Comparison of ENCODE assay signal across 17 cellular contexts in genomic region chr11:78838417-78838816, GRCh38.
DNase-seq lines count a peak whose midpoint lies in the region; ATAC-seq and TF ChIP-seq lines count a peak whose summit lies in the region.
"Had no signal": no experiment of that assay in that cellular context is flagged by ENCODE, and none has a peak within 500 bp of the region (broad histone marks: within the 10 kb centered on the region; RNA-seq: fewer than 3 reads in every experiment).

No MANE protein-coding gene starts in this region.

- H3K9me3 ChIP-seq in RWPE2 (ENCODE audit: severe bottlenecking) = no peaks in the 10 kb centered on the region
- H3K9me3 ChIP-seq: BLaER1, gastroesophageal sphincter, right atrium auricular region had no signal

- H3K4me1 ChIP-seq in KMS-11 (ENCODE audit: low read depth, poor library complexity, severe bottlenecking) (no peaks in the 10 kb centered on the region), RWPE2 (ENCODE audit: insufficient read depth, poor library complexity, severe bottlenecking) (no peaks in the 10 kb centered on the region)
- H3K4me1 ChIP-seq: right atrium auricular region had no signal

- no peaks in the 10 kb centered on the region for H4K20me1 ChIP-seq in KMS-11 (ENCODE audit: insufficient read depth)
- H4K20me1 ChIP-seq: BLaER1 had no signal

- no peak overlapping the region for H3K4me3 Mint-ChIP-seq in activated T-cell treated with anti-CD3 and anti-CD28 coated beads, Interleukin-2, amount 50 U/mL, for 24 hours
- H3K4me3 Mint-ChIP-seq: neural progenitor cell had no signal

- DNase-seq in DMS53 treated with DMSO at 0.1 percent for 48 hours (lab: John Stamatoyannopoulos, UW; ENCODE audit: unreplicated experiment) (peak; percentile 54), RWPE2 (ENCODE audit: low spot score) (no peak), left lobe of liver (ENCODE audit: low spot score) (no peak), T1000 (lab: John Stamatoyannopoulos, UW) (no peak)
- DNase-seq in activated T-cell treated with anti-CD3 and anti-CD28 coated beads, Interleukin-2, amount 50 U/mL, for 24 hours = no peak
- DNase-seq in stimulated activated CD4-positive, alpha-beta T cell treated with anti-CD3 and anti-CD28 coated beads, Interleukin-15, amount 100 ng/mL, for 24 hours = no peak
- DNase-seq: activated CD8-positive, alpha-beta memory T cell treated with anti-CD3 and anti-CD28 coated beads for 24 hours; DMS 273 treated with DMSO at 0.1 percent for 48 hours; mesenchymal stem cell; stimulated activated CD4-positive, alpha-beta T cell treated with anti-CD3 and anti-CD28 coated beads, Interleukin-1b, Interleukin-23, amount 100 ng/mL, for 48 hours; substantia nigra had no signal

- ATAC-seq in RWPE2 (ENCODE audit: low read depth) = peak; percentile 64; the same call in 2 of the 3 replicates
- ATAC-seq in left lobe of liver = peak; percentile 77
- ATAC-seq: gastroesophageal sphincter had no signal

- no peak overlapping the region for H3K4me2 ChIP-seq in KMS-11
- H3K4me2 ChIP-seq: BLaER1, neural progenitor cell had no signal

- peaks cover 14% of the 10 kb centered on the region for H3K27me3 Mint-ChIP-seq in activated T-cell treated with anti-CD3 and anti-CD28 coated beads, Interleukin-2, amount 50 U/mL, for 24 hours

- TF ChIP-seq CTCF in KMS-11 (conservative IDR thresholded peaks at IDR 0.05; ENCODE audit: low read depth, low read length) = 0 out of 2 replicates have a peak, but pooled peaks have one; percentile 17
- TF ChIP-seq CTCF in RWPE2 (IDR thresholded peaks at IDR 0.05; ENCODE audit: poor library complexity, severe bottlenecking) = peak; percentile 55

- H3K4me1 Mint-ChIP-seq in activated T-cell treated with anti-CD3 and anti-CD28 coated beads, Interleukin-2, amount 50 U/mL, for 24 hours (ENCODE audit: low read depth) = no peaks in the 10 kb centered on the region

- no peak overlapping the region for H3K9ac ChIP-seq in KMS-11
- H3K9ac ChIP-seq: BLaER1, neural progenitor cell had no signal

- H3K27me3 ChIP-seq in KMS-11 (ENCODE audit: insufficient read depth, low read depth) (no peaks in the 10 kb centered on the region), RWPE2 (ENCODE audit: insufficient read depth, poor library complexity, severe bottlenecking) (no peaks in the 10 kb centered on the region)
- H3K27me3 ChIP-seq: BLaER1, gastroesophageal sphincter, neural progenitor cell, right atrium auricular region had no signal

- H3K36me3 Mint-ChIP-seq in activated T-cell treated with anti-CD3 and anti-CD28 coated beads, Interleukin-2, amount 50 U/mL, for 24 hours (ENCODE audit: low read depth) = no peaks in the 10 kb centered on the region

- H3K27ac ChIP-seq in KMS-11 (no peak overlapping the region), RWPE2 (ENCODE audit: poor library complexity, severe bottlenecking) (no peak overlapping the region)
- H3K27ac ChIP-seq: BLaER1, gastroesophageal sphincter, neural progenitor cell, right atrium auricular region had no signal

- H3K36me3 ChIP-seq in KMS-11 (ENCODE audit: insufficient read depth) (no peaks in the 10 kb centered on the region), RWPE2 (ENCODE audit: low read depth) (no peaks in the 10 kb centered on the region)
- H3K36me3 ChIP-seq: BLaER1, gastroesophageal sphincter, neural progenitor cell, right atrium auricular region had no signal

- H3K4me3 ChIP-seq in KMS-11 (IDR thresholded peaks at IDR 0.05; ENCODE audit: insufficient read depth, low read depth, low read length) (no peak overlapping the region), RWPE2 (ENCODE audit: severe bottlenecking) (no peak overlapping the region)
- H3K4me3 ChIP-seq: BLaER1, gastroesophageal sphincter, neural progenitor cell, right atrium auricular region had no signal

- H3K9me3 Mint-ChIP-seq in activated T-cell treated with anti-CD3 and anti-CD28 coated beads, Interleukin-2, amount 50 U/mL, for 24 hours = no peaks in the 10 kb centered on the region
- H3K9me3 Mint-ChIP-seq: activated T-helper 2 cell treated with anti-CD3 and anti-CD28 coated beads, Interferon-gamma antibody, Interleukin-2, Interleukin-4, amounts not matched to agents 10 μg/mL and 5 μg/mL and 100 μg/mL, durations not matched to agents 14 hours and 24 hours and 36 hours; neural progenitor cell had no signal

- no peaks in the 10 kb centered on the region for H3K79me2 ChIP-seq in KMS-11 (ENCODE audit: insufficient read depth, low read depth)

- H3K27ac Mint-ChIP-seq in activated T-cell treated with anti-CD3 and anti-CD28 coated beads, Interleukin-2, amount 50 U/mL, for 24 hours = no peak overlapping the region
- H3K27ac Mint-ChIP-seq: activated T-helper 2 cell treated with anti-CD3 and anti-CD28 coated beads, Interferon-gamma antibody, Interleukin-2, Interleukin-4, amounts not matched to agents 10 μg/mL and 5 μg/mL and 100 μg/mL, durations not matched to agents 14 hours and 24 hours and 36 hours; neural progenitor cell had no signal

- H2AFZ ChIP-seq in KMS-11 (ENCODE audit: low read depth) = no peak overlapping the region
- H2AFZ ChIP-seq: neural progenitor cell had no signal
